Comparison of ENCODE assay signal across 34 cellular contexts in genomic region chr5:32539981-32540380, GRCh38. TPM values are rescaled to one million over a fixed set of nuclear protein-coding genes. Genes with fewer than 3 reads are reported as not detected.
A peak's percentile ranks its signal among the peaks of the same experiment; 100 is the strongest.
DNase-seq lines count a peak whose midpoint lies in the region; ATAC-seq, FAIRE-seq and TF ChIP-seq lines count a peak whose summit lies in the region.
"Had no signal": no experiment of that assay in that cellular context is flagged by ENCODE, and none has a peak within 500 bp of the region (broad histone marks: within the 10 kb centered on the region; RNA-seq: fewer than 3 reads in every experiment).

No MANE protein-coding gene starts in this region.

- CTCF ChIA-PET in activated CD8-positive, alpha-beta memory T cell treated with anti-CD3 and anti-CD28 coated beads, Interleukin-2, amount 10 ng/mL, durations not matched to agents 7 days and 5 days (lab: Charles Lee) = interaction anchor here (1.4 kb wide), 2 partner anchors 50 kb away, joined by 5 read pairs; no protein-coding TSS in a partner anchor
- CTCF ChIA-PET in activated B cell treated with CpG ODN at 0.5 μM for 24 hours (lab: Charles Lee) = interaction anchor here (1.1 to 3.5 kb wide), 2 partner anchors 50 kb away, joined by 3 to 18 read pairs; no protein-coding TSS in a partner anchor

- H3K36me3 ChIP-seq in small intestine (ENCODE audit: control insufficient read depth in 2 of 2, insufficient read depth in 2 of 2, low read length in 2 of 2) = no peaks in the 10 kb centered on the region
- H3K36me3 ChIP-seq: esophagus muscularis mucosa, heart right ventricle, MG63, pancreas had no signal

- no peak overlapping the region for H3K4me3 ChIP-seq in small intestine (ENCODE audit: low read depth in 1 of 2, low read length in 2 of 2)
- H3K4me3 ChIP-seq in coronary artery = no peak overlapping the region
- H3K4me3 ChIP-seq: esophagus muscularis mucosa, heart right ventricle, K562, MG63, pancreas, skin epidermis had no signal

- 89 to 93% (median 93%) methylated on average over 3 of the region's 3 CpGs for WGBS in small intestine, 3 donors

- no peak for DNase-seq in activated CD8-positive, alpha-beta memory T cell treated with anti-CD3 and anti-CD28 coated beads, Interleukin-2, amount 10 ng/mL, durations not matched to agents 7 days and 5 days
- no peak for DNase-seq in activated CD8-positive, alpha-beta memory T cell treated with anti-CD3 and anti-CD28 coated beads, Interleukin-2, amount 50 U/mL, for 4 hours
- DNase-seq in activated B cell treated with CpG ODN at 0.5 μM for 24 hours (no peak), small intestine (no peak), coronary artery (ENCODE audit: low spot score) (no peak)
- DNase-seq: activated CD4-positive, alpha-beta T cell treated with anti-CD3 and anti-CD28 coated beads for 48 hours; activated effector memory CD4-positive, alpha-beta T cell treated with anti-CD3 and anti-CD28 coated beads, Interleukin-2, amount 50 U/mL, for 16 hours; C1 segment of cervical spinal cord; caudate nucleus; dermis blood vessel endothelial cell; DMS79; foreskin keratinocyte; GDM1; GOT3; heart right ventricle; HFFc6; MG63; NCI-H1436; NCI-H2081 treated with DMSO at 0.1 percent for 48 hours; NCI-H748 treated with DMSO at 0.1 percent for 48 hours; nephron progenitor cell; pancreas; retina; stimulated activated CD4-positive, alpha-beta T cell treated with anti-CD3 and anti-CD28 coated beads, Interleukin-1b, Interleukin-23, amount 100 ng/mL, for 48 hours; stimulated activated CD8-positive, alpha-beta memory T cell treated with anti-CD3 and anti-CD28 coated beads, Interleukin-4, amount 100 ng/mL, for 48 hours; T-helper 17 cell had no signal

- H3K27ac Mint-ChIP-seq in activated CD8-positive, alpha-beta memory T cell treated with anti-CD3 and anti-CD28 coated beads, Interleukin-2, amount 10 ng/mL, durations not matched to agents 7 days and 5 days = peak overlapping the region; percentile 61
- H3K27ac Mint-ChIP-seq in activated B cell treated with CpG ODN at 0.5 μM for 24 hours = peak overlapping the region; percentile 46
- H3K27ac Mint-ChIP-seq in stimulated activated memory B cell treated with anti-CD40 and anti-IgM and Interleukin-4, amounts not matched to agents 10 μg/mL and 1 μg/mL and 100 μg/mL, for 72 hours = peak overlapping the region; percentile 76
- H3K27ac Mint-ChIP-seq: HFFc6, type B pancreatic cell had no signal

- H3K4me3 Mint-ChIP-seq in activated CD8-positive, alpha-beta memory T cell treated with anti-CD3 and anti-CD28 coated beads, Interleukin-2, amount 10 ng/mL, durations not matched to agents 7 days and 5 days = no peak overlapping the region
- no peak overlapping the region for H3K4me3 Mint-ChIP-seq in activated B cell treated with CpG ODN at 0.5 μM for 24 hours
- H3K4me3 Mint-ChIP-seq in stimulated activated memory B cell treated with anti-CD40 and anti-IgM and Interleukin-4, amounts not matched to agents 10 μg/mL and 1 μg/mL and 100 μg/mL, for 72 hours = no peak overlapping the region
- H3K4me3 Mint-ChIP-seq: HFFc6, nephron progenitor cell, T-helper 17 cell, type B pancreatic cell had no signal

- no peaks in the 10 kb centered on the region for H3K4me1 ChIP-seq in small intestine (ENCODE audit: control insufficient read depth in 2 of 2, insufficient read depth in 1 of 2, low read depth in 1 of 2, low read length in 1 of 2)
- H3K4me1 ChIP-seq: esophagus muscularis mucosa, foreskin keratinocyte, pancreas had no signal

- FAIRE-seq in small intestine (lab: Jason Lieb, UNC) = no peak
- FAIRE-seq: GM18507, K562, pancreas had no signal

- POLR2A ChIA-PET in activated B cell treated with CpG ODN at 0.5 μM for 24 hours (lab: Charles Lee) = no interaction called here

- H3K27ac ChIP-seq in small intestine (ENCODE audit: low read depth in 1 of 2, low read length in 1 of 2) = no peak overlapping the region
- no peak overlapping the region for H3K27ac ChIP-seq in coronary artery
- H3K27ac ChIP-seq: esophagus muscularis mucosa, foreskin keratinocyte, pancreas had no signal

- H3K27me3 ChIP-seq in small intestine (ENCODE audit: control insufficient read depth in 2 of 2, insufficient read depth in 2 of 2, low read length in 2 of 2) = no peaks in the 10 kb centered on the region
- H3K27me3 ChIP-seq: esophagus muscularis mucosa, foreskin keratinocyte, heart right ventricle, MG63, pancreas had no signal

- TF ChIP-seq CTCF in activated B cell treated with CpG ODN at 0.5 μM for 24 hours (IDR thresholded peaks at IDR 0.05) = no peak
- no peak for TF ChIP-seq CTCF in coronary artery (IDR thresholded peaks at IDR 0.05)

- peaks cover 17% of the 10 kb centered on the region for H3K36me3 Mint-ChIP-seq in activated CD8-positive, alpha-beta memory T cell treated with anti-CD3 and anti-CD28 coated beads, Interleukin-2, amount 10 ng/mL, durations not matched to agents 7 days and 5 days
- H3K36me3 Mint-ChIP-seq in activated B cell treated with CpG ODN at 0.5 μM for 24 hours (ENCODE audit: low read depth) = no peaks in the 10 kb centered on the region
- peaks cover 7% of the 10 kb centered on the region for H3K36me3 Mint-ChIP-seq in stimulated activated memory B cell treated with anti-CD40 and anti-IgM and Interleukin-4, amounts not matched to agents 10 μg/mL and 1 μg/mL and 100 μg/mL, for 72 hours
- H3K36me3 Mint-ChIP-seq: type B pancreatic cell had no signal

- intact Hi-C loops in activated B cell treated with CpG ODN at 0.5 μM for 24 hours (cut with micrococcal nuclease) = loop anchor here (2.0 to 5.0 kb wide), 2 partner anchors 15 to 53 kb away; no protein-coding TSS in a partner anchor

- no peak for ATAC-seq in activated CD8-positive, alpha-beta memory T cell treated with anti-CD3 and anti-CD28 coated beads, Interleukin-2, amount 10 ng/mL, durations not matched to agents 7 days and 5 days
- peak; percentile 0 for ATAC-seq in HG02852 (IDR thresholded peaks at IDR 0.05; ENCODE audit: unreplicated experiment)
- ATAC-seq in activated B cell treated with CpG ODN at 0.5 μM for 24 hours (ENCODE audit: low read depth) = no peak
- peak; percentile 1 for ATAC-seq in stimulated activated memory B cell treated with anti-CD40 and anti-IgM and Interleukin-4, amounts not matched to agents 10 μg/mL and 1 μg/mL and 100 μg/mL, for 72 hours
- no peak for ATAC-seq in HG03432 (IDR thresholded peaks at IDR 0.05; ENCODE audit: unreplicated experiment)
- ATAC-seq: foreskin keratinocyte, heart right ventricle, K562, T-helper 17 cell had no signal

- peaks cover 92% of the 10 kb centered on the region for H3K4me1 Mint-ChIP-seq in activated CD8-positive, alpha-beta memory T cell treated with anti-CD3 and anti-CD28 coated beads, Interleukin-2, amount 10 ng/mL, durations not matched to agents 7 days and 5 days
- H3K4me1 Mint-ChIP-seq in activated B cell treated with CpG ODN at 0.5 μM for 24 hours = peaks cover 67% of the 10 kb centered on the region
- H3K4me1 Mint-ChIP-seq in stimulated activated memory B cell treated with anti-CD40 and anti-IgM and Interleukin-4, amounts not matched to agents 10 μg/mL and 1 μg/mL and 100 μg/mL, for 72 hours = peaks cover 73% of the 10 kb centered on the region

- no peaks in the 10 kb centered on the region for H3K27me3 Mint-ChIP-seq in activated CD8-positive, alpha-beta memory T cell treated with anti-CD3 and anti-CD28 coated beads, Interleukin-2, amount 10 ng/mL, durations not matched to agents 7 days and 5 days
- H3K27me3 Mint-ChIP-seq in activated B cell treated with CpG ODN at 0.5 μM for 24 hours = no peaks in the 10 kb centered on the region
- H3K27me3 Mint-ChIP-seq in stimulated activated memory B cell treated with anti-CD40 and anti-IgM and Interleukin-4, amounts not matched to agents 10 μg/mL and 1 μg/mL and 100 μg/mL, for 72 hours = no peaks in the 10 kb centered on the region
- H3K27me3 Mint-ChIP-seq: T-helper 17 cell, type B pancreatic cell had no signal

- no peaks in the 10 kb centered on the region for H3K9me3 Mint-ChIP-seq in activated CD8-positive, alpha-beta memory T cell treated with anti-CD3 and anti-CD28 coated beads, Interleukin-2, amount 10 ng/mL, durations not matched to agents 7 days and 5 days (ENCODE audit: low read depth)
- no peaks in the 10 kb centered on the region for H3K9me3 Mint-ChIP-seq in activated B cell treated with CpG ODN at 0.5 μM for 24 hours
- H3K9me3 Mint-ChIP-seq in stimulated activated memory B cell treated with anti-CD40 and anti-IgM and Interleukin-4, amounts not matched to agents 10 μg/mL and 1 μg/mL and 100 μg/mL, for 72 hours = no peaks in the 10 kb centered on the region
- H3K9me3 Mint-ChIP-seq: HFFc6, nephron progenitor cell, type B pancreatic cell had no signal

- H3K9me3 ChIP-seq in small intestine (ENCODE audit: control insufficient read depth, low read depth) = no peaks in the 10 kb centered on the region
- H3K9me3 ChIP-seq: esophagus muscularis mucosa, heart right ventricle, MG63, pancreas had no signal

RNA-seq across cellular contexts. Expression of gene SUB1, which starts 45.4 kb away (rescaled TPM):
- 100 to 1,000 TPM; 525 to 528 TPM for total RNA-seq in activated CD8-positive, alpha-beta memory T cell treated with anti-CD3 and anti-CD28 coated beads, Interleukin-2, amount 10 ng/mL, durations not matched to agents 7 days and 5 days
- total RNA-seq in activated B cell treated with CpG ODN at 0.5 μM for 24 hours = 213 and 237 TPM in 2 replicates
- polyA plus RNA-seq in small intestine = 100 to 1,000 TPM; 113 to 180 (median 169) TPM

Comparison
In these comparisons a context has a peak if more than half of its experiments do, and no peak if none do; other contexts are left out.
1. ATAC-seq: peak in HG02852 (single experiment) and stimulated activated memory B cell treated with anti-CD40 and anti-IgM and Interleukin-4, amounts not matched to agents 10 μg/mL and 1 μg/mL and 100 μg/mL, for 72 hours (single experiment); none in activated CD8-positive, alpha-beta memory T cell treated with anti-CD3 and anti-CD28 coated beads, Interleukin-2, amount 10 ng/mL, durations not matched to agents 7 days and 5 days (single experiment), activated B cell treated with CpG ODN at 0.5 μM for 24 hours (single experiment) and HG03432 (single experiment).
2. Peak in every context shown above with its lines, with median percentiles within 50 percentile points of each other: H3K27ac Mint-ChIP-seq.